ENCODE assay signal across 24 cellular contexts in genomic region chr6:132464538-132465256, GRCh38. TPM values are rescaled to one million over a fixed set of nuclear protein-coding genes. Genes with fewer than 3 reads are reported as not detected.
DNase-seq lines count a peak whose midpoint lies in the region; ATAC-seq and TF ChIP-seq lines count a peak whose summit lies in the region.
"Had no signal": no experiment of that assay in that cellular context is flagged by ENCODE, and none has a peak within 500 bp of the region (broad histone marks: within the 10 kb centered on the region; RNA-seq: fewer than 3 reads in every experiment).

No MANE protein-coding gene starts in this region.

- TF ChIP-seq POLR2A in HCT116 (IDR thresholded peaks at IDR 0.05; ENCODE audit: borderline replicate concordance, extremely low read depth, insufficient read depth, insufficient read length) = no peak

- CTCF ChIA-PET in HCT116 (lab: Charles Lee) = interaction anchor here (1.3 kb wide), 1 partner anchor 184 kb away, joined by 4 read pairs; no protein-coding TSS in a partner anchor

- TF ChIP-seq CTCF in HCT116 (IDR thresholded peaks at IDR 0.05 in 2 of 3, conservative IDR thresholded peaks at IDR 0.05 in 1 of 3; ENCODE audit: borderline replicate concordance in 1 of 3, insufficient read depth in 1 of 3, low read depth in 2 of 3, low read length in 2 of 3) = no peak
- TF ChIP-seq CTCF in hepatocyte (IDR thresholded peaks at IDR 0.05; ENCODE audit: poor library complexity) = no peak
- no peak for TF ChIP-seq CTCF in dorsolateral prefrontal cortex (IDR thresholded peaks at IDR 0.05 in 54 of 56, conservative IDR thresholded peaks at IDR 0.05 in 2 of 56; ENCODE audit: low read depth in 1 of 56, partially characterized antibody in 56 of 56)

- DNase-seq in A172 (ENCODE audit: low spot score) = peak; percentile 35
- DNase-seq in HCT116 (ENCODE audit: low read depth, low spot score) = no peak
- DNase-seq in SJSA1 (ENCODE audit: low read depth in 1 of 2, low spot score in 2 of 2) = peak in 1 of 2 experiments; percentile 50
- DNase-seq in hepatocyte (ENCODE audit: low spot score) = peak; percentile 12
- DNase-seq in activated T-cell treated with anti-CD3 and anti-CD28 coated beads, Interleukin-2, amount 50 U/mL, for 4 hours = no peak
- no peak for DNase-seq in stimulated activated CD8-positive, alpha-beta memory T cell treated with anti-CD3 and anti-CD28 coated beads, Interleukin-4, amount 100 ng/mL, for 48 hours
- no peak for DNase-seq in dorsolateral prefrontal cortex
- DNase-seq: 8988T; activated CD4-positive, CD25-positive, alpha-beta regulatory T cell; activated T-cell treated with anti-CD3 and anti-CD28 coated beads, Interleukin-2, amount 50 U/mL, for 72 hours; foreskin fibroblast; left cardiac atrium; natural killer cell; NCI-H1092; NCI-H2107; NCI-H524 treated with DMSO at 0.1 percent for 48 hours; SIG-M5; T-helper 2 cell; uterus had no signal

- H3K27me3 ChIP-seq in HCT116 (ENCODE audit: insufficient read depth, low read length) (no peaks in the 10 kb centered on the region), SJSA1 (replicated peaks) (no peaks in the 10 kb centered on the region), hepatocyte (no peaks in the 10 kb centered on the region), dorsolateral prefrontal cortex (no peaks in the 10 kb centered on the region)
- H3K27me3 ChIP-seq: uterus had no signal

- 69% methylated on average over 5 of the region's 5 CpGs for WGBS in hepatocyte (ENCODE audit: low lambda C conversion rate, missing lambda C conversion rate)

- TF ChIP-seq RAD21 in HCT116 (IDR thresholded peaks at IDR 0.05; ENCODE audit: low read depth) = no peak

- no peak overlapping the region for H3K4me3 Mint-ChIP-seq in activated T-cell treated with anti-CD3 and anti-CD28 coated beads, Interleukin-2, amount 50 U/mL, for 4 hours
- H3K4me3 Mint-ChIP-seq: activated T-cell treated with anti-CD3 and anti-CD28 coated beads, Interleukin-2, amount 50 U/mL, for 72 hours; brain; natural killer cell had no signal

- no peaks in the 10 kb centered on the region for H3K9me3 Mint-ChIP-seq in activated T-cell treated with anti-CD3 and anti-CD28 coated beads, Interleukin-2, amount 50 U/mL, for 4 hours
- H3K9me3 Mint-ChIP-seq: activated naive CD4-positive, alpha-beta T cell treated with anti-CD3 and anti-CD28 coated beads, Interleukin-2, amount 50 U/mL, for 72 hours; activated T-cell treated with anti-CD3 and anti-CD28 coated beads, Interleukin-2, amount 50 U/mL, for 72 hours; brain; natural killer cell had no signal

- H3K9me2 ChIP-seq in HCT116 (ENCODE audit: insufficient read depth) (no peaks in the 10 kb centered on the region), hepatocyte (replicated peaks; ENCODE audit: insufficient read depth) (no peaks in the 10 kb centered on the region)

- H4K20me1 ChIP-seq in HCT116 (ENCODE audit: insufficient read depth) (no peaks in the 10 kb centered on the region), hepatocyte (ENCODE audit: insufficient read depth, poor library complexity, severe bottlenecking) (no peaks in the 10 kb centered on the region)

- POLR2A ChIA-PET in HCT116 (lab: Charles Lee) = no interaction called here

- H3K9me3 ChIP-seq in HCT116 (ENCODE audit: control insufficient read depth in 1 of 2, insufficient read depth in 1 of 2, low read depth in 1 of 2, low read length in 2 of 2) (no peaks in the 10 kb centered on the region), SJSA1 (replicated peaks) (no peaks in the 10 kb centered on the region), hepatocyte (ENCODE audit: low read depth) (no peaks in the 10 kb centered on the region)
- H3K9me3 ChIP-seq: uterus had no signal

- intact Hi-C loops in HCT116 (cut with micrococcal nuclease) (no loop called here), dorsolateral prefrontal cortex (cut with DNase I) (loop anchor here in 1 of 2 donors (10.0 kb wide), 1 partner anchor 90 kb away; no protein-coding TSS in a partner anchor)

- H3K79me2 ChIP-seq in HCT116 (ENCODE audit: insufficient read depth, low read length) = no peaks in the 10 kb centered on the region
- no peaks in the 10 kb centered on the region for H3K79me2 ChIP-seq in hepatocyte

- H3K9ac ChIP-seq in HCT116 (ENCODE audit: low read length) = no peak overlapping the region

- H3K36me3 Mint-ChIP-seq in activated T-cell treated with anti-CD3 and anti-CD28 coated beads, Interleukin-2, amount 50 U/mL, for 4 hours (ENCODE audit: insufficient read depth) = peaks cover 37% of the 10 kb centered on the region

- H3K4me2 ChIP-seq in HCT116 (ENCODE audit: low read length) (peak overlapping the region; percentile 49), hepatocyte (no peak overlapping the region)

- H3K27me3 Mint-ChIP-seq in activated T-cell treated with anti-CD3 and anti-CD28 coated beads, Interleukin-2, amount 50 U/mL, for 4 hours (ENCODE audit: low read depth) = no peaks in the 10 kb centered on the region
- H3K27me3 Mint-ChIP-seq: brain had no signal

- ATAC-seq in HCT116 (peak; percentile 80; the same call in 1 of the 2 replicates), GM21717 (IDR thresholded peaks at IDR 0.05; ENCODE audit: unreplicated experiment) (no peak)
- ATAC-seq in activated T-cell treated with anti-CD3 and anti-CD28 coated beads, Interleukin-2, amount 50 U/mL, for 4 hours = no peak
- ATAC-seq: activated T-cell treated with anti-CD3 and anti-CD28 coated beads, Interleukin-2, amount 50 U/mL, for 72 hours; left cardiac atrium; natural killer cell had no signal

- RAD21 ChIA-PET in HCT116 (lab: Charles Lee; ENCODE audit: low non-redundant PET in 1 of 2, low total read pairs in 2 of 2, uncharacterized antibody in 2 of 2, unreplicated experiment in 2 of 2) = no interaction called here

- H3K4me3 ChIP-seq in HCT116 (replicated peaks in 1 of 2; ENCODE audit: low read depth in 1 of 2, low read length in 2 of 2) (no peak overlapping the region), SJSA1 (no peak overlapping the region), hepatocyte (no peak overlapping the region), dorsolateral prefrontal cortex (no peak overlapping the region)
- H3K4me3 ChIP-seq: coronary artery, uterus had no signal

- H3K36me3 ChIP-seq in HCT116 (ENCODE audit: control insufficient read depth in 1 of 2, insufficient read depth in 2 of 2, low read length in 2 of 2) (peaks cover 2 to 8% of the 10 kb centered on the region in 2 experiments; a peak in 3 of 4 replicates), SJSA1 (peaks cover 46% of the 10 kb centered on the region), hepatocyte (replicated peaks; ENCODE audit: insufficient read depth, low read depth) (no peaks in the 10 kb centered on the region)
- H3K36me3 ChIP-seq: uterus had no signal

- no peak overlapping the region for H2AFZ ChIP-seq in HCT116 (ENCODE audit: low read depth, low read length, poor library complexity, severe bottlenecking)
- H2AFZ ChIP-seq in hepatocyte = no peak overlapping the region

- no TSS peak for BruUV-seq in HCT116 (replicated peaks; lab: Mats Ljungman, UMichigan)

- H3K4me1 Mint-ChIP-seq in activated T-cell treated with anti-CD3 and anti-CD28 coated beads, Interleukin-2, amount 50 U/mL, for 4 hours (ENCODE audit: low read depth) = no peaks in the 10 kb centered on the region
- H3K4me1 Mint-ChIP-seq: brain, natural killer cell had no signal

- no peak overlapping the region for H3K27ac ChIP-seq in HCT116 (ENCODE audit: low read depth, low read length)
- peak overlapping the region; percentile 41 for H3K27ac ChIP-seq in SJSA1
- H3K27ac ChIP-seq in hepatocyte = peak overlapping the region; percentile 35
- no peak overlapping the region for H3K27ac ChIP-seq in dorsolateral prefrontal cortex
- H3K27ac ChIP-seq: C4-2B, coronary artery, uterus had no signal

- H3K4me1 ChIP-seq in HCT116 (ENCODE audit: control insufficient read depth in 1 of 2, insufficient read depth in 2 of 2, low read length in 2 of 2) (peaks cover 0 to 18% of the 10 kb centered on the region in 2 experiments; a peak in 3 of 4 replicates), SJSA1 (replicated peaks) (peaks cover 16% of the 10 kb centered on the region), hepatocyte (ENCODE audit: insufficient read depth) (peaks cover 5% of the 10 kb centered on the region)
- H3K4me1 ChIP-seq: uterus had no signal

TF ChIP-seq in HCT116, 20 proteins besides CTCF, POLR2A, EP300 and RAD21 (continues in another document):
- TF ChIP-seq TCF7L2 (IDR thresholded peaks at IDR 0.05; ENCODE audit: borderline replicate concordance, extremely low read depth, insufficient read depth, insufficient read length) (no peak), ZNF274 (IDR thresholded peaks at IDR 0.05; ENCODE audit: low read depth, low read length) (no peak), JUND (IDR thresholded peaks at IDR 0.05) (no peak), SIN3A (IDR thresholded peaks at IDR 0.05; ENCODE audit: low read depth) (no peak), ELF1 (IDR thresholded peaks at IDR 0.05; ENCODE audit: borderline replicate concordance, low read depth) (no peak), MAX (IDR thresholded peaks at IDR 0.05) (no peak), SP1 (IDR thresholded peaks at IDR 0.05; ENCODE audit: low read depth) (no peak), ZFX (IDR thresholded peaks at IDR 0.05) (no peak), EZH2 (IDR thresholded peaks at IDR 0.05) (no peak)

RNA-seq across cellular contexts. Expression of gene STX7, which starts 48.2 kb away (rescaled TPM):
- total RNA-seq in A172 (2014; rRNA removed; shearing (Covaris generic)) = 27.3 and 35.6 TPM in 2 replicates
- total RNA-seq in HCT116 (2021; ENCODE audit: unreplicated experiment) (27.8 TPM), hepatocyte (39.3 and 41.3 TPM in 2 replicates), dorsolateral prefrontal cortex (100 to 1,000 TPM in 59 of 120 experiments, 10 to 100 TPM in 61; 62.8 to 127 (median 99.9) TPM)
- polyA plus RNA-seq in HCT116 (2012) = 15.5 and 16.3 TPM in 2 replicates
- total RNA-seq in SJSA1 (2014; rRNA removed; shearing (Covaris generic)) = 28.2 and 33.1 TPM in 2 replicates
- polyA plus RNA-seq in hepatocyte = 38.4 and 42.0 TPM in 2 replicates
- total RNA-seq in activated T-cell treated with anti-CD3 and anti-CD28 coated beads, Interleukin-2, amount 50 U/mL, for 4 hours = 10 to 100 TPM in 1 of 3 donors, 1 to 10 TPM in 2; 6.7 to 11.0 (median 7.9) TPM

Comparison
In these comparisons a context has a peak if more than half of its experiments do, and no peak if none do; other contexts are left out.
1. DNase-seq: peak in A172 (single experiment) and hepatocyte (single experiment); none in HCT116 (single experiment), activated T-cell treated with anti-CD3 and anti-CD28 coated beads, Interleukin-2, amount 50 U/mL, for 4 hours (single experiment), stimulated activated CD8-positive, alpha-beta memory T cell treated with anti-CD3 and anti-CD28 coated beads, Interleukin-4, amount 100 ng/mL, for 48 hours (single experiment) and dorsolateral prefrontal cortex (0 of 10).
2. H3K27ac ChIP-seq: peak in SJSA1 (single experiment) and hepatocyte (single experiment); none in HCT116 (single experiment) and dorsolateral prefrontal cortex (0 of 59).